Comparison of ENCODE assay signal across 12 cellular contexts in genomic region chr17:64622931-64623654, GRCh38. TPM values are rescaled to one million over a fixed set of nuclear protein-coding genes. Genes with fewer than 3 reads are reported as not detected.
DNase-seq lines count a peak whose midpoint lies in the region; ATAC-seq, FAIRE-seq and TF ChIP-seq lines count a peak whose summit lies in the region.
"Had no signal": no experiment of that assay in that cellular context is flagged by ENCODE, and none has a peak within 500 bp of the region (broad histone marks: within the 10 kb centered on the region; RNA-seq: fewer than 3 reads in every experiment).

No MANE protein-coding gene starts in this region.

- peaks cover 95% of the 10 kb centered on the region for H3K79me2 ChIP-seq in keratinocyte (ENCODE audit: control insufficient read depth, insufficient read depth, low read length)

- H3K27me3 ChIP-seq in brain microvascular endothelial cell (replicated peaks) (no peaks in the 10 kb centered on the region), keratinocyte (ENCODE audit: control insufficient read depth, extremely low read depth, insufficient read depth, low read length) (no peaks in the 10 kb centered on the region), HAP-1 (ENCODE audit: low read depth) (no peaks in the 10 kb centered on the region)
- H3K27me3 ChIP-seq: stomach had no signal

- CTCF ChIA-PET in AG04449 (lab: Yijun Ruan, JAX), result interaction anchor here (0.6 to 2.7 kb wide), 6 partner anchors 12 to 203 kb away, joined by 3 to 9 read pairs (median 3); no protein-coding TSS in a partner anchor

- peaks cover 66% of the 10 kb centered on the region for H4K20me1 ChIP-seq in keratinocyte (ENCODE audit: control insufficient read depth, extremely low read depth, insufficient read depth, low read length)

- H3K9me1 ChIP-seq in keratinocyte (ENCODE audit: control insufficient read depth, extremely low read depth, insufficient read depth, low read length), result peaks cover 5% of the 10 kb centered on the region

- peak overlapping the region; percentile 25 for H3K27ac ChIP-seq in brain microvascular endothelial cell
- peak overlapping the region; percentile 31 for H3K27ac ChIP-seq in keratinocyte (ENCODE audit: control insufficient read depth, insufficient read depth, low read length)
- H3K27ac ChIP-seq: C4-2B, stomach had no signal

- peaks cover 23% of the 10 kb centered on the region for H3K36me3 ChIP-seq in brain microvascular endothelial cell (replicated peaks)
- H3K36me3 ChIP-seq in keratinocyte (ENCODE audit: control insufficient read depth in 2 of 2, extremely low read depth in 1 of 2, insufficient read depth in 2 of 2, low read length in 2 of 2), result peaks cover 0 to 23% of the 10 kb centered on the region in 2 experiments
- no peaks in the 10 kb centered on the region for H3K36me3 ChIP-seq in HAP-1 (replicated peaks)

- DNase-seq in AG04449 (ENCODE audit: low read depth, low spot score) (peak; percentile 26), HT-29 (ENCODE audit: low spot score) (peak; percentile 15), brain microvascular endothelial cell (peak; percentile 71), keratinocyte (ENCODE audit: low read depth, low spot score) (peak; percentile 64), NCI-H345 (lab: John Stamatoyannopoulos, UW) (no peak), NCI-H2227 (lab: John Stamatoyannopoulos, UW; ENCODE audit: unreplicated experiment) (no peak), HAP-1 (ENCODE audit: low spot score in 2 of 2) (no peak)
- DNase-seq: activated CD4-positive, alpha-beta T cell treated with anti-CD3 and anti-CD28 coated beads for 4 hours; naive B cell; stomach had no signal

- H2AFZ ChIP-seq in keratinocyte (ENCODE audit: control insufficient read depth, low read length), result no peak overlapping the region

- dilution Hi-C loops in keratinocyte (cut with MboI; ENCODE audit: extremely low pct_ligation_motif_present, low sequenced_read_pairs), result no loop called here

- ATAC-seq in GM18909 (IDR thresholded peaks at IDR 0.05; ENCODE audit: poor library complexity, unreplicated experiment), result no peak

- H3K9ac ChIP-seq in keratinocyte (ENCODE audit: control insufficient read depth, extremely low read depth, insufficient read depth, low read length), result no peak overlapping the region

- POLR2A ChIA-PET in AG04449 (lab: Yijun Ruan, JAX), result no interaction called here

- TF ChIP-seq CTCF in AG04449 (IDR thresholded peaks at IDR 0.05; ENCODE audit: insufficient read depth, low read length, missing control alignments) (no peak), brain microvascular endothelial cell (IDR thresholded peaks at IDR 0.05; ENCODE audit: low read depth, low read length, missing control alignments) (no peak), keratinocyte (optimal IDR thresholded peaks at IDR 0.05 in 1 of 3, IDR thresholded peaks at IDR 0.05 in 1 of 3, conservative IDR thresholded peaks at IDR 0.05 in 1 of 3; ENCODE audit: extremely low read depth in 1 of 3, insufficient read depth in 2 of 3, low read length in 3 of 3) (no peak)

- peak; percentile 65 for FAIRE-seq in keratinocyte (lab: Jason Lieb, UNC)

- in situ Hi-C loops in brain microvascular endothelial cell (cut with HindIII; ENCODE audit: low pct_ligation_motif_present, low sequenced_read_pairs) (no loop called here), HAP-1 (cut with MboI; ENCODE audit: low sequenced_read_pairs) (no loop called here)

- peaks cover 50% of the 10 kb centered on the region for H3K4me1 ChIP-seq in keratinocyte (ENCODE audit: control insufficient read depth, extremely low read depth, insufficient read depth, low read length)
- H3K4me1 ChIP-seq in HAP-1, result no peaks in the 10 kb centered on the region; the same call in 1 of the 2 replicates

- H3K9me3 ChIP-seq in keratinocyte (ENCODE audit: control insufficient read depth, low read depth, low read length) (no peaks in the 10 kb centered on the region), HAP-1 (no peaks in the 10 kb centered on the region)
- H3K9me3 ChIP-seq: stomach had no signal

- H3K4me2 ChIP-seq in keratinocyte (ENCODE audit: control insufficient read depth, extremely low read depth, insufficient read depth, low read depth, low read length), result peak overlapping the region; percentile 42

- H3K4me3 ChIP-seq in AG04449 (ENCODE audit: low read depth, low read length) (no peak overlapping the region), brain microvascular endothelial cell (ENCODE audit: low read depth, low read length) (no peak overlapping the region), keratinocyte (ENCODE audit: control insufficient read depth in 2 of 3, extremely low read depth in 1 of 3, insufficient read depth in 2 of 3, low read depth in 1 of 3, low read length in 3 of 3) (peak overlapping the region in 1 of 3 experiments; percentile 5), HAP-1 (no peak overlapping the region)
- H3K4me3 ChIP-seq: stomach had no signal

RNA-seq across cellular contexts. Expression of gene SMURF2, which starts 39.0 kb away (rescaled TPM):
- 9.5 and 10.7 TPM in 2 replicates for total RNA-seq in HT-29 (2014; rRNA removed; shearing (Covaris generic))
- polyA plus RNA-seq in keratinocyte, result 50.2 to 136 TPM (median 128 TPM) in 3 replicates
- polyA plus RNA-seq in keratinocyte (2011; ENCODE audit: low read depth), result 23.7 TPM
- 56.4 and 91.8 TPM in 2 replicates for polyA plus RNA-seq in keratinocyte (2011; cell fraction: cytosol; rRNA removed)
- polyA plus RNA-seq in keratinocyte (2011; cell fraction: nucleus; rRNA removed), result 92.4 and 110 TPM in 2 replicates
- 15.5 and 140 TPM in 2 replicates for polyA plus RNA-seq in keratinocyte (2012; ENCODE audit: low replicate concordance)
- 87.3 to 270 TPM (median 122 TPM) in 3 replicates for polyA minus RNA-seq in keratinocyte
- 76.4 TPM for polyA minus RNA-seq in keratinocyte (2011; cell fraction: cytosol; rRNA and poly(A)+ RNA removed)
- polyA minus RNA-seq in keratinocyte (2011; cell fraction: nucleus; rRNA and poly(A)+ RNA removed), result 75.9 and 171 TPM in 2 replicates

Comparison
In these comparisons a context has a peak if more than half of its experiments do, and no peak if none do; other contexts are left out.
1. DNase-seq: peak in AG04449 (single experiment), HT-29 (single experiment), brain microvascular endothelial cell (single experiment) and keratinocyte (single experiment); none in NCI-H345 (single experiment), NCI-H2227 (single experiment) and HAP-1 (0 of 2).